ENCODE assay signal across 28 cellular contexts in genomic region chr15:80242802-80243201, GRCh38. TPM values are rescaled to one million over a fixed set of nuclear protein-coding genes. Genes with fewer than 3 reads are reported as not detected.
DNase-seq lines count a peak whose midpoint lies in the region; ATAC-seq and TF ChIP-seq lines count a peak whose summit lies in the region.
"Had no signal": no experiment of that assay in that cellular context is flagged by ENCODE, and none has a peak within 500 bp of the region (broad histone marks: within the 10 kb centered on the region; RNA-seq: fewer than 3 reads in every experiment).

No MANE protein-coding gene starts in this region.

- no peak overlapping the region for H3K4me3 Mint-ChIP-seq in endodermal cell
- H3K4me3 Mint-ChIP-seq: activated T-cell treated with anti-CD3 and anti-CD28 coated beads, Interleukin-2, amount 50 U/mL, for 24 hours; T-helper 1 cell treated with Interleukin-12 subunit alpha and Interleukin-12 subunit beta and Interleukin-4 antibody, amounts not matched to agents 30 μg/mL and 1 μg/mL, for 36 hours had no signal

- no peak overlapping the region for H3K4ac ChIP-seq in mesendoderm (ENCODE audit: low read depth, low read length)

- no peaks in the 10 kb centered on the region for H3K79me1 ChIP-seq in mesendoderm (ENCODE audit: low read length)

- no peaks in the 10 kb centered on the region for H3K9me3 ChIP-seq in left ventricle myocardium inferior (replicated peaks)
- H3K9me3 ChIP-seq in right cardiac atrium (ENCODE audit: control insufficient read depth, low read length): no peaks in the 10 kb centered on the region
- H3K9me3 ChIP-seq in endodermal cell (ENCODE audit: control insufficient read depth, low read length): no peaks in the 10 kb centered on the region
- H3K9me3 ChIP-seq: Caco-2, left lung, SJSA1 had no signal

- H3K4me1 Mint-ChIP-seq in endodermal cell: peaks cover 22% of the 10 kb centered on the region

- no peak overlapping the region for H4K8ac ChIP-seq in mesendoderm (ENCODE audit: low read depth, low read length)

- WGBS in right cardiac atrium: 51% methylated on average over 3 of the region's 3 CpGs
- WGBS in endodermal cell (ENCODE audit: insufficient coverage in 1 of 2, insufficient read length in 1 of 2), 2 experiments: 83 to 96% methylated on average over 1 to 3 of the region's 3 CpGs
- no CpG with 5 or more reads among the region's 3 CpGs for WGBS in mesendoderm (ENCODE audit: extremely low coverage, insufficient coverage, low lambda C conversion rate)

- no peaks in the 10 kb centered on the region for H3K9me3 Mint-ChIP-seq in endodermal cell
- H3K9me3 Mint-ChIP-seq: activated T-cell treated with anti-CD3 and anti-CD28 coated beads, Interleukin-2, amount 50 U/mL, for 24 hours; T-helper 1 cell treated with Interleukin-12 subunit alpha and Interleukin-12 subunit beta and Interleukin-4 antibody, amounts not matched to agents 30 μg/mL and 1 μg/mL, for 36 hours had no signal

- H2AK5ac ChIP-seq in mesendoderm (ENCODE audit: low read length): no peak overlapping the region

- ATAC-seq in right cardiac atrium: no peak

- H3K36me3 Mint-ChIP-seq in endodermal cell (ENCODE audit: low read depth): no peaks in the 10 kb centered on the region

- intact Hi-C loops in left ventricle myocardium inferior (cut with micrococcal nuclease): no loop called here
- intact Hi-C loops in right cardiac atrium (cut with DNase I): loop anchor here in 1 of 4 donors (5.0 kb wide), 1 partner anchor 69 kb away; no protein-coding TSS in a partner anchor
- intact Hi-C loops in posterior vena cava (cut with DNase I): no loop called here

- no peaks in the 10 kb centered on the region for H3K79me2 ChIP-seq in mesendoderm (ENCODE audit: control insufficient read depth, insufficient read depth, low read length)

- no peak overlapping the region for H2BK120ac ChIP-seq in mesendoderm (ENCODE audit: low read depth, low read length)

- H3K27me3 Mint-ChIP-seq in endodermal cell (ENCODE audit: insufficient read depth): peaks cover 3% of the 10 kb centered on the region

- H2BK15ac ChIP-seq in mesendoderm (replicated peaks; ENCODE audit: low read depth): no peak overlapping the region

- H3K4me3 ChIP-seq in left ventricle myocardium inferior: no peak overlapping the region
- no peak overlapping the region for H3K4me3 ChIP-seq in right cardiac atrium (ENCODE audit: low read length)
- H3K4me3 ChIP-seq in endodermal cell (ENCODE audit: low read length): peak overlapping the region; percentile 21
- no peak overlapping the region for H3K4me3 ChIP-seq in mesendoderm (ENCODE audit: low read length)
- H3K4me3 ChIP-seq: left lung, PC-9, SJSA1 had no signal

- peaks cover 32% of the 10 kb centered on the region for H3K27me3 ChIP-seq in left ventricle myocardium inferior (ENCODE audit: low read depth)
- no peaks in the 10 kb centered on the region for H3K27me3 ChIP-seq in right cardiac atrium (ENCODE audit: control insufficient read depth, insufficient read depth)
- no peaks in the 10 kb centered on the region for H3K27me3 ChIP-seq in endodermal cell (ENCODE audit: control insufficient read depth, insufficient read depth, low read length, poor library complexity, severe bottlenecking)
- H3K27me3 ChIP-seq in mesendoderm (ENCODE audit: insufficient read depth, low read length, poor library complexity): no peaks in the 10 kb centered on the region
- H3K27me3 ChIP-seq: brain microvascular endothelial cell had no signal

- peaks cover 17% of the 10 kb centered on the region for H3K4me1 ChIP-seq in left ventricle myocardium inferior
- no peaks in the 10 kb centered on the region for H3K4me1 ChIP-seq in right cardiac atrium (ENCODE audit: control insufficient read depth, insufficient read depth, low read length)
- peaks cover 16% of the 10 kb centered on the region for H3K4me1 ChIP-seq in endodermal cell (ENCODE audit: control insufficient read depth, insufficient read depth, low read length)
- H3K4me1 ChIP-seq in mesendoderm (ENCODE audit: control insufficient read depth, low read depth, low read length): peaks cover 3% of the 10 kb centered on the region
- H3K4me1 ChIP-seq: foreskin keratinocyte, left lung, SJSA1 had no signal

- no peak overlapping the region for H3K4me2 ChIP-seq in mesendoderm (ENCODE audit: low read length)
- H3K4me2 ChIP-seq: PC-9 had no signal

- peak overlapping the region; percentile 69 for H3K18ac ChIP-seq in mesendoderm (ENCODE audit: low read length)

- DNase-seq in left ventricle myocardium inferior: no peak
- DNase-seq in right cardiac atrium: no peak
- DNase-seq in endodermal cell: no peak
- no peak for DNase-seq in mesendoderm
- DNase-seq in posterior vena cava (ENCODE audit: low spot score): no peak
- DNase-seq in RKO (ENCODE audit: low spot score): no peak
- no peak for DNase-seq in SKM-1 (lab: John Stamatoyannopoulos, UW; ENCODE audit: unreplicated experiment)
- no peak for DNase-seq in stimulated activated naive CD4-positive, alpha-beta T cell treated with Interleukin-2 at 50 U/mL for 16 hours (lab: John Stamatoyannopoulos, UW)
- DNase-seq: activated CD8-positive, alpha-beta memory T cell treated with anti-CD3 and anti-CD28 coated beads for 24 hours; activated T-cell treated with anti-CD3 and anti-CD28 coated beads, Interleukin-2, amount 50 U/mL, for 24 hours; brain microvascular endothelial cell; DMS79; foreskin keratinocyte; left lung; NCI-H1092; NCI-H1930; NCI-H345; PC-9 had no signal

- H3K36me3 ChIP-seq in left ventricle myocardium inferior (no peaks in the 10 kb centered on the region), endodermal cell (ENCODE audit: control insufficient read depth, insufficient read depth, low read length) (no peaks in the 10 kb centered on the region), mesendoderm (ENCODE audit: control insufficient read depth, insufficient read depth, low read length) (no peaks in the 10 kb centered on the region)
- H3K36me3 ChIP-seq: brain microvascular endothelial cell, left lung, SJSA1 had no signal

- H3K23ac ChIP-seq in mesendoderm (ENCODE audit: low read length): no peak overlapping the region

- peak overlapping the region; percentile 74 for H3K27ac Mint-ChIP-seq in endodermal cell
- H3K27ac Mint-ChIP-seq: activated T-cell treated with anti-CD3 and anti-CD28 coated beads, Interleukin-2, amount 50 U/mL, for 24 hours; T-helper 1 cell treated with Interleukin-12 subunit alpha and Interleukin-12 subunit beta and Interleukin-4 antibody, amounts not matched to agents 30 μg/mL and 1 μg/mL, for 36 hours had no signal

- peak overlapping the region; percentile 70 for H2BK5ac ChIP-seq in mesendoderm (ENCODE audit: low read length)

- H3K9ac ChIP-seq in endodermal cell (ENCODE audit: extremely low read depth, low read length, poor library complexity, severe bottlenecking) (no peak overlapping the region), mesendoderm (ENCODE audit: low read length) (no peak overlapping the region)

- H4K5ac ChIP-seq in mesendoderm (ENCODE audit: low read length): no peak overlapping the region

- H3K56ac ChIP-seq in mesendoderm (ENCODE audit: low read length): peak overlapping the region; percentile 26

- H3K27ac ChIP-seq in left ventricle myocardium inferior (replicated peaks) (peak overlapping the region; percentile 60), right cardiac atrium (ENCODE audit: low read length) (no peak overlapping the region), endodermal cell (ENCODE audit: low read depth, low read length) (no peak overlapping the region), mesendoderm (ENCODE audit: low read depth, low read length) (peak overlapping the region; percentile 61)
- H3K27ac ChIP-seq: brain microvascular endothelial cell, epithelial cell of prostate, foreskin keratinocyte, left lung, PC-9, SJSA1 had no signal

- TF ChIP-seq CTCF in left ventricle myocardium inferior (IDR thresholded peaks at IDR 0.05; ENCODE audit: borderline replicate concordance): no peak
- TF ChIP-seq CTCF in endodermal cell (conservative IDR thresholded peaks at IDR 0.05): no peak

RNA-seq across cellular contexts. Expression of gene CTXND1, which starts 9.2 kb away (rescaled TPM):
- 2.1 TPM for total RNA-seq in left ventricle myocardium inferior
- total RNA-seq in right cardiac atrium: 1 to 10 TPM in 1 of 4 donors, under 1 TPM in 3; 0.29 to 3.9 (median 0.59) TPM
- 0.43 TPM for polyA plus RNA-seq in right cardiac atrium
- total RNA-seq in endodermal cell: under 1 TPM in 1 of 2 donors, not detected in 1; 0.04 TPM
- 0.57 TPM for polyA plus RNA-seq in endodermal cell (2013, experiment 1 of 2)
- polyA plus RNA-seq in endodermal cell (2013, experiment 2 of 2): 0.62 TPM
- 0.03 TPM for polyA plus RNA-seq in mesendoderm (2013, experiment 1 of 2)
- polyA plus RNA-seq in mesendoderm (2013, experiment 2 of 2): 0.01 TPM
- under 1 TPM in 1 of 2 donors, not detected in 1; 0.05 TPM for total RNA-seq in posterior vena cava
- total RNA-seq: foreskin keratinocyte, H7, LHCN-M2, mononuclear cell, PC-9, SJSA1, subcutaneous adipose tissue had no signal
- polyA plus RNA-seq: BJ, foreskin keratinocyte, neural cell had no signal

Comparison
In these comparisons a context has a peak if more than half of its experiments do, and no peak if none do; other contexts are left out.
1. H3K27ac ChIP-seq: peak in left ventricle myocardium inferior (single experiment) and mesendoderm (single experiment); none in right cardiac atrium (single experiment) and endodermal cell (single experiment).